ENCODE assay signal across 20 cellular contexts in genomic region chr7:38839846-38840245, GRCh38.
DNase-seq lines count a peak whose midpoint lies in the region; ATAC-seq, FAIRE-seq and TF ChIP-seq lines count a peak whose summit lies in the region.
"Had no signal": no experiment of that assay in that cellular context is flagged by ENCODE, and none has a peak within 500 bp of the region (broad histone marks: within the 10 kb centered on the region; RNA-seq: fewer than 3 reads in every experiment).

No MANE protein-coding gene starts in this region.

- no peaks in the 10 kb centered on the region for H3K79me2 ChIP-seq in HepG2 (ENCODE audit: insufficient read depth, low read length)

- TF ChIP-seq CTCF in dorsolateral prefrontal cortex (IDR thresholded peaks at IDR 0.05 in 54 of 56, conservative IDR thresholded peaks at IDR 0.05 in 2 of 56; ENCODE audit: low read depth in 1 of 56, partially characterized antibody in 56 of 56) (no peak), left ventricle myocardium inferior (IDR thresholded peaks at IDR 0.05; ENCODE audit: borderline replicate concordance) (no peak), upper lobe of right lung (IDR thresholded peaks at IDR 0.05) (no peak), HepG2 (CRISPR knock-in tag; IDR thresholded peaks at IDR 0.05) (no peak)

- no peak overlapping the region for H2AFZ ChIP-seq in HepG2 (ENCODE audit: low read length)

- H3K27ac ChIP-seq in dorsolateral prefrontal cortex: peak overlapping the region in 33 of 59 donors; percentile 4 to 73 (median 42)
- no peak overlapping the region for H3K27ac ChIP-seq in left ventricle myocardium inferior (replicated peaks)
- H3K27ac ChIP-seq in upper lobe of right lung: no peak overlapping the region
- no peak overlapping the region for H3K27ac ChIP-seq in HepG2 (ENCODE audit: extremely low read length, insufficient read depth, low read length)

- H4K20me1 ChIP-seq in HepG2 (ENCODE audit: insufficient read depth, low read length): no peaks in the 10 kb centered on the region

- H3K27me3 ChIP-seq in MG63 (no peaks in the 10 kb centered on the region), dorsolateral prefrontal cortex (no peaks in the 10 kb centered on the region), left ventricle myocardium inferior (ENCODE audit: low read depth) (no peaks in the 10 kb centered on the region), upper lobe of right lung (no peaks in the 10 kb centered on the region), HepG2 (ENCODE audit: control insufficient read depth in 1 of 2, insufficient read depth in 2 of 2, low read length in 2 of 2) (no peaks in the 10 kb centered on the region)
- H3K27me3 ChIP-seq: BE2C had no signal

- peaks cover 3% of the 10 kb centered on the region for H3K36me3 Mint-ChIP-seq in activated T-helper 1 cell treated with anti-CD3 and anti-CD28 coated beads, Interleukin-12 subunit alpha, Interleukin-12 subunit beta, Interleukin-2, Interleukin-4 antibody, amounts not matched to agents 30 ng/mL and 10 ng/mL and 1 ng/mL, durations not matched to agents 14 hours and 24 hours and 36 hours (ENCODE audit: low read depth)

- 97% methylated on average over 3 of the region's 5 CpGs for WGBS in HepG2 (ENCODE audit: low lambda C conversion rate)

- in situ Hi-C loops in HepG2 (cut with HindIII; ENCODE audit: extremely low pct_ligation_motif_present, low pct_unique_long_range_greater_than_20kb): no loop called here

- no peak overlapping the region for H3K27ac Mint-ChIP-seq in activated T-helper 1 cell treated with anti-CD3 and anti-CD28 coated beads, Interleukin-12 subunit alpha, Interleukin-12 subunit beta, Interleukin-2, Interleukin-4 antibody, amounts not matched to agents 30 ng/mL and 10 ng/mL and 1 ng/mL, durations not matched to agents 14 hours and 24 hours and 36 hours
- H3K27ac Mint-ChIP-seq: CD4-positive, alpha-beta memory T cell had no signal

- ATAC-seq in upper lobe of right lung (peak; percentile 21), HepG2 (no peak), GM19023 (IDR thresholded peaks at IDR 0.05; ENCODE audit: unreplicated experiment) (no peak)
- ATAC-seq: Panc1 had no signal

- POLR2A ChIA-PET in HepG2 (lab: Yijun Ruan, JAX): no interaction called here

- BruUV-seq in HepG2 (replicated peaks; lab: Mats Ljungman, UMichigan): no TSS peak

- CTCF ChIA-PET in HepG2 (lab: Yijun Ruan, JAX; ENCODE audit: low intra/inter-chr PET ratio, low total read pairs): no interaction called here

- TF ChIP-seq EP300 in HepG2 (IDR thresholded peaks at IDR 0.05; ENCODE audit: low read depth in 2 of 2, low read length in 2 of 2): no peak
- no peak for TF ChIP-seq EP300 in HepG2 (CRISPR knock-in tag; IDR thresholded peaks at IDR 0.05; ENCODE audit: borderline replicate concordance)

- no peak for TF ChIP-seq RAD21 in HepG2 (CRISPR knock-in tag; IDR thresholded peaks at IDR 0.05)

- H3K4me1 ChIP-seq in left ventricle myocardium inferior (peaks cover 14% of the 10 kb centered on the region), upper lobe of right lung (peaks cover 6% of the 10 kb centered on the region), HepG2 (ENCODE audit: insufficient read depth, low read length) (peaks cover under 1% of the 10 kb centered on the region; the same call in 1 of the 2 replicates)

- no peaks in the 10 kb centered on the region for H3K4me1 Mint-ChIP-seq in activated T-helper 1 cell treated with anti-CD3 and anti-CD28 coated beads, Interleukin-12 subunit alpha, Interleukin-12 subunit beta, Interleukin-2, Interleukin-4 antibody, amounts not matched to agents 30 ng/mL and 10 ng/mL and 1 ng/mL, durations not matched to agents 14 hours and 24 hours and 36 hours (ENCODE audit: low read depth)

- H3K4me2 ChIP-seq in HepG2 (ENCODE audit: low read depth, low read length): no peak overlapping the region

- FAIRE-seq in HepG2 (lab: Jason Lieb, UNC): no peak
- FAIRE-seq: D721Med, H1 had no signal

- H3K4me3 ChIP-seq in MG63: no peak overlapping the region
- no peak overlapping the region for H3K4me3 ChIP-seq in dorsolateral prefrontal cortex
- H3K4me3 ChIP-seq in left ventricle myocardium inferior: no peak overlapping the region
- no peak overlapping the region for H3K4me3 ChIP-seq in upper lobe of right lung
- H3K4me3 ChIP-seq in HepG2 (replicated peaks in 1 of 3; ENCODE audit: insufficient read depth in 1 of 3, low read depth in 2 of 3, low read length in 3 of 3): no peak overlapping the region

- intact Hi-C loops in dorsolateral prefrontal cortex (cut with DNase I) (no loop called here), left ventricle myocardium inferior (cut with micrococcal nuclease) (no loop called here), upper lobe of right lung (cut with DNase I) (no loop called here), HepG2 (cut with micrococcal nuclease; ENCODE audit: unreplicated experiment) (no loop called here)
- intact Hi-C loops in activated T-helper 1 cell treated with anti-CD3 and anti-CD28 coated beads, Interleukin-12 subunit alpha, Interleukin-12 subunit beta, Interleukin-2, Interleukin-4 antibody, amounts not matched to agents 30 ng/mL and 10 ng/mL and 1 ng/mL, durations not matched to agents 14 hours and 24 hours and 36 hours (cut with micrococcal nuclease): no loop called here

- H3K9me3 ChIP-seq in MG63 (no peaks in the 10 kb centered on the region), left ventricle myocardium inferior (replicated peaks) (no peaks in the 10 kb centered on the region), upper lobe of right lung (no peaks in the 10 kb centered on the region), HepG2 (ENCODE audit: low read length) (no peaks in the 10 kb centered on the region)
- H3K9me3 ChIP-seq: BE2C had no signal

- H3K4me3 Mint-ChIP-seq in activated T-helper 1 cell treated with anti-CD3 and anti-CD28 coated beads, Interleukin-12 subunit alpha, Interleukin-12 subunit beta, Interleukin-2, Interleukin-4 antibody, amounts not matched to agents 30 ng/mL and 10 ng/mL and 1 ng/mL, durations not matched to agents 14 hours and 24 hours and 36 hours: no peak overlapping the region
- H3K4me3 Mint-ChIP-seq: CD4-positive, alpha-beta memory T cell had no signal

- H3K36me3 ChIP-seq in MG63: no peaks in the 10 kb centered on the region
- no peaks in the 10 kb centered on the region for H3K36me3 ChIP-seq in left ventricle myocardium inferior
- H3K36me3 ChIP-seq in upper lobe of right lung: no peaks in the 10 kb centered on the region
- H3K36me3 ChIP-seq in HepG2 (replicated peaks in 1 of 2; ENCODE audit: control insufficient read depth in 1 of 2, insufficient read depth in 2 of 2, low read length in 2 of 2): no peaks in the 10 kb centered on the region
- H3K36me3 ChIP-seq: BE2C had no signal

- DNase-seq in MG63 (peak; percentile 8), dorsolateral prefrontal cortex (no peak), left ventricle myocardium inferior (peak; percentile 56), upper lobe of right lung (no peak), HepG2 (ENCODE audit: low spot score) (no peak)
- DNase-seq in activated T-helper 1 cell treated with anti-CD3 and anti-CD28 coated beads, Interleukin-12 subunit alpha, Interleukin-12 subunit beta, Interleukin-2, Interleukin-4 antibody, amounts not matched to agents 30 ng/mL and 10 ng/mL and 1 ng/mL, durations not matched to agents 14 hours and 24 hours and 36 hours (ENCODE audit: low spot score): no peak
- DNase-seq: ACHN; BE2C; CD4-positive, alpha-beta memory T cell; DMS79 treated with DMSO at 0.1 percent for 48 hours; GF-D8; Karpas-422; NCI-H187 treated with DMSO at 0.1 percent for 48 hours; NCI-H2171 treated with DMSO at 0.1 percent for 48 hours; NCI-H774; SHP77 had no signal

- no peak overlapping the region for H3K9ac ChIP-seq in HepG2 (ENCODE audit: insufficient read depth, low read depth, low read length)

- no peaks in the 10 kb centered on the region for H3K27me3 Mint-ChIP-seq in activated T-helper 1 cell treated with anti-CD3 and anti-CD28 coated beads, Interleukin-12 subunit alpha, Interleukin-12 subunit beta, Interleukin-2, Interleukin-4 antibody, amounts not matched to agents 30 ng/mL and 10 ng/mL and 1 ng/mL, durations not matched to agents 14 hours and 24 hours and 36 hours (ENCODE audit: insufficient read depth)
- H3K27me3 Mint-ChIP-seq: CD4-positive, alpha-beta memory T cell had no signal

- H3K9me3 Mint-ChIP-seq in activated T-helper 1 cell treated with anti-CD3 and anti-CD28 coated beads, Interleukin-12 subunit alpha, Interleukin-12 subunit beta, Interleukin-2, Interleukin-4 antibody, amounts not matched to agents 30 ng/mL and 10 ng/mL and 1 ng/mL, durations not matched to agents 14 hours and 24 hours and 36 hours: no peaks in the 10 kb centered on the region

- TF ChIP-seq POLR2A in HepG2 (IDR thresholded peaks at IDR 0.05; ENCODE audit: insufficient read depth in 1 of 2, low read depth in 2 of 2, low read length in 2 of 2): no peak

TF ChIP-seq in HepG2, 621 proteins besides CTCF, POLR2A, EP300 and RAD21 (continues in another document):
- TF ChIP-seq ZNF713 (CRISPR knock-in tag; IDR thresholded peaks at IDR 0.05) (no peak), ZNF777 (CRISPR knock-in tag; IDR thresholded peaks at IDR 0.05) (no peak), ARID2 (CRISPR knock-in tag; IDR thresholded peaks at IDR 0.05; ENCODE audit: borderline replicate concordance) (no peak), ZNF264 (CRISPR knock-in tag; IDR thresholded peaks at IDR 0.05) (no peak), ZNF776 (CRISPR knock-in tag; IDR thresholded peaks at IDR 0.05) (no peak), YEATS2 (CRISPR knock-in tag; IDR thresholded peaks at IDR 0.05; ENCODE audit: borderline replicate concordance) (no peak), ZFP36L2 (CRISPR knock-in tag; IDR thresholded peaks at IDR 0.05) (no peak), ZNF317 (CRISPR knock-in tag; IDR thresholded peaks at IDR 0.05) (no peak), PLRG1 (conservative IDR thresholded peaks at IDR 0.05) (no peak)
- TF ChIP-seq, protein P1, sequence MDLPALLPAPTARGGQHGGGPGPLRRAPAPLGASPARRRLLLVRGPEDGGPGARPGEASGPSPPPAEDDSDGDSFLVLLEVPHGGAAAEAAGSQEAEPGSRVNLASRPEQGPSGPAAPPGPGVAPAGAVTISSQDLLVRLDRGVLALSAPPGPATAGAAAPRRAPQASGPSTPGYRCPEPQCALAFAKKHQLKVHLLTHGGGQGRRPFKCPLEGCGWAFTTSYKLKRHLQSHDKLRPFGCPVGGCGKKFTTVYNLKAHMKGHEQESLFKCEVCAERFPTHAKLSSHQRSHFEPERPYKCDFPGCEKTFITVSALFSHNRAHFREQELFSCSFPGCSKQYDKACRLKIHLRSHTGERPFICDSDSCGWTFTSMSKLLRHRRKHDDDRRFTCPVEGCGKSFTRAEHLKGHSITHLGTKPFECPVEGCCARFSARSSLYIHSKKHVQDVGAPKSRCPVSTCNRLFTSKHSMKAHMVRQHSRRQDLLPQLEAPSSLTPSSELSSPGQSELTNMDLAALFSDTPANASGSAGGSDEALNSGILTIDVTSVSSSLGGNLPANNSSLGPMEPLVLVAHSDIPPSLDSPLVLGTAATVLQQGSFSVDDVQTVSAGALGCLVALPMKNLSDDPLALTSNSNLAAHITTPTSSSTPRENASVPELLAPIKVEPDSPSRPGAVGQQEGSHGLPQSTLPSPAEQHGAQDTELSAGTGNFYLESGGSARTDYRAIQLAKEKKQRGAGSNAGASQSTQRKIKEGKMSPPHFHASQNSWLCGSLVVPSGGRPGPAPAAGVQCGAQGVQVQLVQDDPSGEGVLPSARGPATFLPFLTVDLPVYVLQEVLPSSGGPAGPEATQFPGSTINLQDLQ (CRISPR knock-in tag; IDR thresholded peaks at IDR 0.05): no peak

Comparison
In these comparisons a context has a peak if more than half of its experiments do, and no peak if none do; other contexts are left out.
1. DNase-seq: peak in MG63 (single experiment) and left ventricle myocardium inferior (single experiment); none in dorsolateral prefrontal cortex (0 of 10), upper lobe of right lung (single experiment), HepG2 (single experiment) and activated T-helper 1 cell treated with anti-CD3 and anti-CD28 coated beads, Interleukin-12 subunit alpha, Interleukin-12 subunit beta, Interleukin-2, Interleukin-4 antibody, amounts not matched to agents 30 ng/mL and 10 ng/mL and 1 ng/mL, durations not matched to agents 14 hours and 24 hours and 36 hours (single experiment).
2. H3K27ac ChIP-seq: peak in dorsolateral prefrontal cortex (33 of 59); none in left ventricle myocardium inferior (single experiment), upper lobe of right lung (single experiment) and HepG2 (single experiment).